In genomic region chr20:53940883-53941546, GRCh38 we compare ENCODE assay signal across 8 cellular contexts.
DNase-seq lines count a peak whose midpoint lies in the region; ATAC-seq and TF ChIP-seq lines count a peak whose summit lies in the region.

No MANE protein-coding gene starts in this region.

- ATAC-seq in left lobe of liver, result no peak

- H3K27me3 ChIP-seq in adipocyte (replicated peaks; ENCODE audit: control insufficient read depth, insufficient read depth, low read length) (no peaks in the 10 kb centered on the region), thyroid gland (no peaks in the 10 kb centered on the region)

- H3K9me3 ChIP-seq in adipocyte (ENCODE audit: control insufficient read depth, low read length), result no peaks in the 10 kb centered on the region
- H3K9me3 ChIP-seq in thyroid gland, result no peaks in the 10 kb centered on the region

- intact Hi-C loops in thyroid gland (cut with DNase I), result loop anchor here (5.0 kb wide), 1 partner anchor 364 kb away; no protein-coding TSS in a partner anchor

- TF ChIP-seq CTCF in thyroid gland (IDR thresholded peaks at IDR 0.05), result no peak

- H3K4me1 ChIP-seq in adipocyte (ENCODE audit: control insufficient read depth, insufficient read depth, low read length) (peaks cover 58% of the 10 kb centered on the region), thyroid gland (peaks cover 39 to 51% of the 10 kb centered on the region in 2 donors)

- H3K9ac ChIP-seq in adipocyte (ENCODE audit: low read length), result peak overlapping the region; percentile 79

- H3K36me3 ChIP-seq in adipocyte (ENCODE audit: control insufficient read depth, insufficient read depth, low read length, severe bottlenecking), result no peaks in the 10 kb centered on the region
- H3K36me3 ChIP-seq in thyroid gland, result no peaks in the 10 kb centered on the region

- H3K4me3 ChIP-seq in adipocyte (ENCODE audit: low read length) (peak overlapping the region; percentile 26), thyroid gland (replicated peaks in 1 of 3) (no peak overlapping the region)

- peak overlapping the region; percentile 4 to 76 (median 75) for H3K27ac ChIP-seq in thyroid gland

- peak; percentile 17 for DNase-seq in NOMO-1 treated with DMSO at 0.1 percent for 48 hours (lab: John Stamatoyannopoulos, UW; ENCODE audit: unreplicated experiment)
- no peak for DNase-seq in NOMO-1 treated with dmso at 0.1 percent for 144 hours (lab: John Stamatoyannopoulos, UW; ENCODE audit: unreplicated experiment)
- DNase-seq in adipocyte (ENCODE audit: low read depth), result peak; percentile 61
- peak; percentile 77 for DNase-seq in islet precursor cell
- peak; percentile 37 to 49 for DNase-seq in thyroid gland
- DNase-seq in left lobe of liver (ENCODE audit: low spot score), result no peak
- no peak for DNase-seq in NCI-H748 treated with DMSO at 0.1 percent for 48 hours (lab: John Stamatoyannopoulos, UW)
- no peak for DNase-seq in globus pallidus (ENCODE audit: low spot score)

- WGBS in thyroid gland, 2 donors, result 29 to 39% methylated on average over 6 of the region's 6 CpGs

- no peak for TF ChIP-seq POLR2A in thyroid gland (IDR thresholded peaks at IDR 0.05)

Comparison
In these comparisons a context has a peak if more than half of its experiments do, and no peak if none do; other contexts are left out.
1. DNase-seq: peak in NOMO-1 treated with DMSO at 0.1 percent for 48 hours (single experiment), adipocyte (single experiment), islet precursor cell (single experiment) and thyroid gland (2 of 2); none in NOMO-1 treated with dmso at 0.1 percent for 144 hours (single experiment), left lobe of liver (single experiment), NCI-H748 treated with DMSO at 0.1 percent for 48 hours (single experiment) and globus pallidus (single experiment).